Comparison of ENCODE assay signal across 8 cellular contexts in genomic region chr2:20633794-20634259, GRCh38. TPM values are rescaled to one million over a fixed set of nuclear protein-coding genes. Genes with fewer than 3 reads are reported as not detected.
DNase-seq lines count a peak whose midpoint lies in the region; ATAC-seq and TF ChIP-seq lines count a peak whose summit lies in the region.
"Had no signal": no experiment of that assay in that cellular context is flagged by ENCODE, and none has a peak within 500 bp of the region (broad histone marks: within the 10 kb centered on the region; RNA-seq: fewer than 3 reads in every experiment).

No MANE protein-coding gene starts in this region.

- peak; percentile 41 for ATAC-seq in HG03460 (IDR thresholded peaks at IDR 0.05; ENCODE audit: unreplicated experiment)
- peak; percentile 73 for ATAC-seq in body of pancreas
- ATAC-seq in GM21786 (IDR thresholded peaks at IDR 0.05; ENCODE audit: unreplicated experiment) = no peak

- H3K9me3 ChIP-seq in body of pancreas (no peaks in the 10 kb centered on the region), liver (ENCODE audit: control insufficient read depth in 4 of 4, low read length in 3 of 4) (no peaks in the 10 kb centered on the region), BE2C (no peaks in the 10 kb centered on the region)

- no peak overlapping the region for H3K4me3 Mint-ChIP-seq in type B pancreatic cell

- H3K4me1 ChIP-seq in body of pancreas (peaks cover 30% of the 10 kb centered on the region), liver (ENCODE audit: control insufficient read depth in 4 of 4, insufficient read depth in 4 of 4, low read length in 3 of 4) (peaks cover 5 to 36% (median 19%) of the 10 kb centered on the region in 4 donors), BE2C (peaks cover 22% of the 10 kb centered on the region)

- peak overlapping the region; percentile 84 for H3K27ac Mint-ChIP-seq in type B pancreatic cell

- 52 to 74% methylated on average over 3 to 16 of the region's 16 CpGs for WGBS in body of pancreas, 2 donors
- WGBS in liver = 64% methylated on average over 16 of the region's 16 CpGs

- H3K27me3 Mint-ChIP-seq in type B pancreatic cell = no peaks in the 10 kb centered on the region

- DNase-seq in body of pancreas = peak; percentile 52 to 76 (median 68)
- no peak for DNase-seq in type B pancreatic cell (ENCODE audit: extremely low spot score, unreplicated experiment)
- DNase-seq in activated CD4-positive, alpha-beta T cell treated with anti-CD3 and anti-CD28 coated beads, Interleukin-2, amount 50 U/mL, for 1 hour = no peak
- no peak for DNase-seq in BE2C

- no peaks in the 10 kb centered on the region for H3K9me3 Mint-ChIP-seq in type B pancreatic cell

- no peak overlapping the region for H3K9ac ChIP-seq in liver (ENCODE audit: low read depth in 1 of 2, low read length in 2 of 2)

- H3K36me3 ChIP-seq in body of pancreas (replicated peaks in 1 of 2; ENCODE audit: insufficient read depth in 1 of 2, low read depth in 2 of 2) (no peaks in the 10 kb centered on the region), liver (ENCODE audit: control insufficient read depth in 4 of 4, insufficient read depth in 3 of 4, low read depth in 1 of 4, low read length in 3 of 4) (no peaks in the 10 kb centered on the region), BE2C (no peaks in the 10 kb centered on the region)

- H3K27ac ChIP-seq in body of pancreas (peak overlapping the region; percentile 65 to 86 (median 80)), liver (ENCODE audit: low read depth in 1 of 2, low read length in 2 of 2) (peak overlapping the region; percentile 9 to 55)

- TF ChIP-seq RAD21 in liver (IDR thresholded peaks at IDR 0.05) = no peak

- H3K4me1 Mint-ChIP-seq in type B pancreatic cell (ENCODE audit: unreplicated experiment) = peaks cover 17% of the 10 kb centered on the region

- intact Hi-C loops in body of pancreas (cut with DNase I) = no loop called here

- H3K36me3 Mint-ChIP-seq in type B pancreatic cell = peaks cover 3% of the 10 kb centered on the region

- peak in 2 of 3 donors; percentile 28 to 29 for TF ChIP-seq POLR2A in body of pancreas (IDR thresholded peaks at IDR 0.05)

- peak in 4 of 7 experiments; percentile 11 to 30 (median 23) for TF ChIP-seq CTCF in body of pancreas (IDR thresholded peaks at IDR 0.05)
- peak; percentile 3 for TF ChIP-seq CTCF in liver (IDR thresholded peaks at IDR 0.05; ENCODE audit: low read depth, low read length, missing input control)
- no peak for TF ChIP-seq CTCF in type B pancreatic cell (conservative IDR thresholded peaks at IDR 0.05)
- TF ChIP-seq CTCF in BE2C (IDR thresholded peaks at IDR 0.05; ENCODE audit: low read depth, low read length) = no peak

- H3K4me3 ChIP-seq in body of pancreas = no peak overlapping the region
- no peak overlapping the region for H3K4me3 ChIP-seq in liver (ENCODE audit: low read depth in 1 of 3, low read length in 3 of 3)
- no peak overlapping the region for H3K4me3 ChIP-seq in BE2C (ENCODE audit: low read depth, low read length)
- H3K4me3 ChIP-seq: skin epidermis had no signal

- H3K27me3 ChIP-seq in body of pancreas = no peaks in the 10 kb centered on the region
- H3K27me3 ChIP-seq in liver (ENCODE audit: control insufficient read depth in 4 of 4, insufficient read depth in 4 of 4, low read length in 3 of 4) = no peaks in the 10 kb centered on the region
- H3K27me3 ChIP-seq in BE2C = no peaks in the 10 kb centered on the region

TF ChIP-seq in liver, 16 proteins besides CTCF, POLR2A, EP300 and RAD21:
- no peak for TF ChIP-seq SP1 (IDR thresholded peaks at IDR 0.05)
- no peak for TF ChIP-seq HNF4A (conservative IDR thresholded peaks at IDR 0.05)
- no peak for TF ChIP-seq RXRA (IDR thresholded peaks at IDR 0.05)
- TF ChIP-seq HNF4G (IDR thresholded peaks at IDR 0.05) = no peak
- no peak for TF ChIP-seq JUND (IDR thresholded peaks at IDR 0.05)
- TF ChIP-seq TAF1 (conservative IDR thresholded peaks at IDR 0.05) = no peak
- TF ChIP-seq FOXA1 (IDR thresholded peaks at IDR 0.05) = no peak
- no peak for TF ChIP-seq NR2F2 (IDR thresholded peaks at IDR 0.05)
- TF ChIP-seq YY1 (IDR thresholded peaks at IDR 0.05) = no peak

RNA-seq across cellular contexts. Expression of gene HS1BP3, which starts 17.1 kb away (rescaled TPM):
- 10 to 100 TPM; 21.1 to 23.1 TPM for total RNA-seq in body of pancreas
- total RNA-seq in liver = 10 to 100 TPM in 1 of 2 donors, 1 to 10 TPM in 1; 7.7 to 14.1 TPM
- polyA plus RNA-seq in liver = 10 to 100 TPM in 1 of 2 donors, 1 to 10 TPM in 1; 7.8 to 15.4 TPM
- total RNA-seq in type B pancreatic cell (ENCODE audit: low replicate concordance) = 22.1 and 24.3 TPM in 2 replicates
- 28.3 TPM for polyA plus RNA-seq in BE2C (2012; ENCODE audit: insufficient read depth, insufficient read length, low read depth)

RNA-seq across cellular contexts. Expression of gene GDF7, which starts 33.1 kb away (rescaled TPM):
- total RNA-seq in body of pancreas (1 to 10 TPM; 2.0 to 7.3 TPM), liver (1 to 10 TPM; 5.0 to 7.2 TPM), type B pancreatic cell (ENCODE audit: low replicate concordance) (0.31 and 24.3 TPM in 2 replicates)
- 1 to 10 TPM in 1 of 2 donors, under 1 TPM in 1; 0.89 to 1.6 TPM for polyA plus RNA-seq in liver
- 0.14 TPM for polyA plus RNA-seq in BE2C (2012; ENCODE audit: insufficient read depth, insufficient read length, low read depth)

Comparison
In these comparisons a context has a peak if more than half of its experiments do, and no peak if none do; other contexts are left out.
1. DNase-seq: peak in body of pancreas (4 of 4); none in type B pancreatic cell (single experiment), activated CD4-positive, alpha-beta T cell treated with anti-CD3 and anti-CD28 coated beads, Interleukin-2, amount 50 U/mL, for 1 hour (single experiment) and BE2C (single experiment).
2. CTCF ChIP-seq: peak in body of pancreas (4 of 7) and liver (single experiment); none in type B pancreatic cell (single experiment) and BE2C (single experiment).